Comparison of ENCODE assay signal across 13 cellular contexts in the genomic region with DNA sequence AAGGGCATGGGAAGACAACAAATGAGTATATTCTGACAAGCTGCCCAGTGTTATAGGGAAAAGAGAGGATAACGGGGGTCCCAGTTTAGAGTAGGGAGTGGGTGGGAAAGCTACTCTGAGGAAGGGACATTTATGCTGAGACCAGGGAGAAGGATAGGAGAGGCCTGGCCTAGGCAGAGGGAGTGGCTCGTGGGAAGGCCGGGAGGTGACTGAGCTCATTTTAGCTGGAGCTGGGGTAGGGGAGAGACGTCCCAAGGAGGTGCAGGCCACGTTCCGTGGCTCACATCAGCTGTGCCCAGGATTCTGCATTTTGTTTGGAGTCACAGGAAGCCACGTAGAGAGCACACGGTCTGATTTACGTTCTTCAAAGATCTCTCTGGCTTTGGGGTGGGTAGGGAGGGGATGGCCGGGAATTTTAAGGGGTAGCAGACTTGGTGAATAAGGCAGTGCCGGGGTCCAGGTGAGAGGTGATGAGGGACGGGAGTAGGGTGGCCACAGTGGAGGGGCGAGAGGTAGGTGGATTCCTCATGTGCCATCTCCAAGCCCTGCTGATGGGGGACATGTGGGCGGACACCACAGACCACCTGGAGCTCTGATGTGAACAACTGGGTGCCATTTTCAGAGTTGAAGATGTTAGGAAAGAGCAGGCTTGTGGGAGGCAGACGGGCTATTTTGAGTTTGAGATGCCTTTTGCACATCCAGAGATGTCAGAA. TPM values are rescaled to one million over a fixed set of nuclear protein-coding genes. Genes with fewer than 3 reads are reported as not detected.
DNase-seq lines count a peak whose midpoint lies in the region; ATAC-seq, FAIRE-seq and TF ChIP-seq lines count a peak whose summit lies in the region.
"Had no signal": no experiment of that assay in that cellular context is flagged by ENCODE, and none has a peak within 500 bp of the region (broad histone marks: within the 10 kb centered on the region; RNA-seq: fewer than 3 reads in every experiment).

No MANE protein-coding gene starts in this region.

- TF ChIP-seq CTCF in Panc1 (IDR thresholded peaks at IDR 0.05) (no peak), H1 (IDR thresholded peaks at IDR 0.05; ENCODE audit: control extremely low read depth in 1 of 3, insufficient read depth in 1 of 3, low read depth in 1 of 3, low read length in 3 of 3) (no peak), suprapubic skin (IDR thresholded peaks at IDR 0.05) (no peak)

- ATAC-seq in Panc1: no peak
- no peak for ATAC-seq in GM19397 (IDR thresholded peaks at IDR 0.05; ENCODE audit: unreplicated experiment)
- ATAC-seq: effector memory CD8-positive, alpha-beta T cell; HCT116 had no signal

- H3K14ac ChIP-seq in H1 (ENCODE audit: insufficient read length): no peak overlapping the region

- H2BK120ac ChIP-seq in H1 (replicated peaks; ENCODE audit: low read depth, low read length): no peak overlapping the region

- no peak overlapping the region for H4K8ac ChIP-seq in H1 (ENCODE audit: extremely low read depth, insufficient read depth, low read length)

- H2BK5ac ChIP-seq in H1 (ENCODE audit: low read depth, low read length): no peak overlapping the region

- H2BK15ac ChIP-seq in H1 (ENCODE audit: low read length): no peak overlapping the region

- no peak overlapping the region for H4K91ac ChIP-seq in H1 (replicated peaks; ENCODE audit: insufficient read length, low read length)

- no peak overlapping the region for H3K4ac ChIP-seq in H1 (replicated peaks; ENCODE audit: insufficient read length, low read depth, low read length)

- BruUV-seq in Panc1 (replicated peaks; lab: Mats Ljungman, UMichigan): no TSS peak

- H3K4me3 ChIP-seq in Panc1 (ENCODE audit: low read depth in 2 of 2, low read length in 2 of 2) (no peak overlapping the region), H1 (ENCODE audit: extremely low read depth in 1 of 4, insufficient read depth in 2 of 4, low read depth in 3 of 4, low read length in 4 of 4) (no peak overlapping the region), suprapubic skin (peak overlapping the region; percentile 33)
- H3K4me3 ChIP-seq: SJSA1 had no signal

- in situ Hi-C loops in Panc1 (cut with HindIII; ENCODE audit: low pct_unique_long_range_greater_than_20kb, low sequenced_read_pairs): no loop called here

- H3K4me2 ChIP-seq in H1 (ENCODE audit: insufficient read depth in 1 of 2, low read depth in 2 of 2, low read length in 2 of 2): no peak overlapping the region; a peak in 1 of 4 replicates

- TF ChIP-seq RAD21 in H1 (IDR thresholded peaks at IDR 0.05 in 1 of 2, conservative IDR thresholded peaks at IDR 0.05 in 1 of 2; ENCODE audit: low read depth in 2 of 2, low read length in 2 of 2): no peak

- no peak overlapping the region for H3K56ac ChIP-seq in H1 (replicated peaks; ENCODE audit: insufficient read length, low read depth, low read length)

- no peak for FAIRE-seq in H1 (lab: Jason Lieb, UNC)

- no peak overlapping the region for H4K5ac ChIP-seq in H1 (ENCODE audit: insufficient read length, low read depth, low read length)

- peak overlapping the region; percentile 65 for H3K27ac ChIP-seq in Panc1 (ENCODE audit: low read length)
- no peak overlapping the region for H3K27ac ChIP-seq in H1 (ENCODE audit: low read depth, low read length)
- peak overlapping the region; percentile 52 for H3K27ac ChIP-seq in suprapubic skin
- H3K27ac ChIP-seq: neutrophil, SJSA1 had no signal

- intact Hi-C loops in Panc1 (cut with micrococcal nuclease; ENCODE audit: unreplicated experiment): no loop called here

- no peak overlapping the region for H3K9ac ChIP-seq in H1 (replicated peaks in 1 of 4; ENCODE audit: extremely low read depth in 1 of 4, low read depth in 3 of 4, low read length in 3 of 4)

- H4K20me1 ChIP-seq in H1 (replicated peaks in 1 of 2; ENCODE audit: control insufficient read depth in 1 of 2, insufficient read depth in 2 of 2, low read length in 2 of 2): no peaks in the 10 kb centered on the region

- POLR2A ChIA-PET in Panc1 (lab: Charles Lee): no interaction called here
- POLR2A ChIA-PET in H1 (lab: Charles Lee; ENCODE audit: partially characterized antibody): interaction anchor here (0.9 to 1.7 kb wide), 3 partner anchors 15 to 70 kb away, joined by 4 to 6 read pairs (median 4); a partner anchor contains a TSS

- H2BK20ac ChIP-seq in H1 (ENCODE audit: low read length): peak overlapping the region; percentile 72; the same call in 1 of the 2 replicates

- no peaks in the 10 kb centered on the region for H3K79me1 ChIP-seq in H1 (ENCODE audit: low read depth, low read length)

- peaks cover 45% of the 10 kb centered on the region for H3K4me1 ChIP-seq in Panc1 (ENCODE audit: control insufficient read depth, insufficient read depth, low read length)
- peaks cover 7 to 43% (median 24%) of the 10 kb centered on the region in 4 experiments for H3K4me1 ChIP-seq in H1 (replicated peaks in 1 of 4; ENCODE audit: control insufficient read depth in 3 of 4, insufficient read depth in 4 of 4, low read length in 3 of 4)
- H3K4me1 ChIP-seq in suprapubic skin: peaks cover 24% of the 10 kb centered on the region

- H3K9me3 ChIP-seq in Panc1 (ENCODE audit: control insufficient read depth, insufficient read depth, low read depth, low read length): no peaks in the 10 kb centered on the region
- H3K9me3 ChIP-seq in H1 (ENCODE audit: insufficient read depth in 2 of 2, low read depth in 1 of 2, low read length in 1 of 2): no peaks in the 10 kb centered on the region
- no peaks in the 10 kb centered on the region for H3K9me3 ChIP-seq in suprapubic skin
- H3K9me3 ChIP-seq: neutrophil, SJSA1 had no signal

- H2AFZ ChIP-seq in H1 (ENCODE audit: low read length): no peak overlapping the region

- CTCF ChIA-PET in Panc1 (lab: Charles Lee) (interaction anchor here (0.6 to 1.1 kb wide), 2 partner anchors 38 to 116 kb away, joined by 3 read pairs; no protein-coding TSS in a partner anchor), H1 (lab: Charles Lee; ENCODE audit: partially characterized antibody) (interaction anchor here (0.6 to 2.1 kb wide), 16 partner anchors 8 to 818 kb away, joined by 3 to 9 read pairs (median 4); no protein-coding TSS in a partner anchor)

- peak overlapping the region; percentile 84; the same call in 1 of the 2 replicates for H2BK12ac ChIP-seq in H1 (ENCODE audit: low read depth, low read length)

- no peak overlapping the region for H2AK5ac ChIP-seq in H1 (ENCODE audit: low read depth, low read length)

- H3K36me3 ChIP-seq in Panc1 (ENCODE audit: control insufficient read depth, insufficient read depth, low read length) (peaks cover 4% of the 10 kb centered on the region; the same call in 1 of the 2 replicates), H1 (ENCODE audit: control insufficient read depth in 2 of 4, insufficient read depth in 4 of 4, low read length in 3 of 4) (no peaks in the 10 kb centered on the region), suprapubic skin (no peaks in the 10 kb centered on the region)
- H3K36me3 ChIP-seq: neutrophil, SJSA1 had no signal

- H3K27me3 ChIP-seq in Panc1 (ENCODE audit: control insufficient read depth, insufficient read depth, low read length): no peaks in the 10 kb centered on the region
- H3K27me3 ChIP-seq in H1 (replicated peaks in 1 of 4; ENCODE audit: control insufficient read depth in 3 of 4, extremely low read depth in 1 of 4, insufficient read depth in 3 of 4, low read length in 3 of 4): peaks cover 0 to 2% (median 0%) of the 10 kb centered on the region in 4 experiments; a peak in 1 of 7 replicates
- H3K27me3 ChIP-seq in suprapubic skin: peaks cover 11% of the 10 kb centered on the region
- H3K27me3 ChIP-seq: SJSA1 had no signal

- TF ChIP-seq EP300 in H1 (IDR thresholded peaks at IDR 0.05; ENCODE audit: borderline replicate concordance in 1 of 2, low read depth in 2 of 2, low read length in 2 of 2) (no peak), suprapubic skin (IDR thresholded peaks at IDR 0.05) (no peak)

- 82% methylated on average over 12 of the region's 15 CpGs; no CpG with 5 or more reads in 1 of the 2 experiments for WGBS in H1 (ENCODE audit: extremely low coverage in 1 of 2, insufficient coverage in 1 of 2, insufficient read length in 1 of 2, insufficient replicate concordance in 2 of 2, low coverage in 1 of 2, low lambda C conversion rate in 2 of 2, missing lambda C conversion rate in 1 of 2), 2 experiments
- 80% methylated on average over 15 of the region's 15 CpGs for WGBS in suprapubic skin

- no peak overlapping the region for H3K23ac ChIP-seq in H1 (ENCODE audit: insufficient read length)

- DNase-seq in Panc1 (ENCODE audit: low read depth, low spot score): no peak
- DNase-seq in H1 (ENCODE audit: low read depth in 1 of 2, low spot score in 2 of 2): peak in 1 of 2 experiments; percentile 35
- DNase-seq in mesenteric fat pad (ENCODE audit: low spot score): peak; percentile 69
- DNase-seq in suprapubic skin (ENCODE audit: low spot score in 2 of 2): no peak
- no peak for DNase-seq in NCI-H2081 (lab: John Stamatoyannopoulos, UW)
- no peak for DNase-seq in GOT3 (lab: John Stamatoyannopoulos, UW)
- DNase-seq in activated CD4-positive, alpha-beta T cell treated with anti-CD3 and anti-CD28 coated beads, Interleukin-2, amount 50 U/mL, for 1 hour: no peak
- DNase-seq: effector memory CD8-positive, alpha-beta T cell; substantia nigra had no signal

- H3K23me2 ChIP-seq in H1 (ENCODE audit: low read depth, low read length): no peaks in the 10 kb centered on the region; the same call in 1 of the 2 replicates

- no peak overlapping the region for H3K18ac ChIP-seq in H1 (ENCODE audit: extremely low read depth, low read length)

- H3K79me2 ChIP-seq in H1 (ENCODE audit: control insufficient read depth in 1 of 2, insufficient read depth in 2 of 2, low read length in 2 of 2): no peaks in the 10 kb centered on the region

- TF ChIP-seq POLR2A in H1 (IDR thresholded peaks at IDR 0.05; ENCODE audit: control extremely low read depth in 1 of 2, low read depth in 2 of 2, low read length in 2 of 2) (no peak), suprapubic skin (IDR thresholded peaks at IDR 0.05) (no peak)

RNA-seq across cellular contexts. Expression of a gene that starts 4.7 kb away (rescaled TPM):
- 6.1 TPM for total RNA-seq in Panc1 (2021; ENCODE audit: unreplicated experiment)
- 4.0 TPM for polyA plus RNA-seq in Panc1 (2012; ENCODE audit: insufficient read length)
- 9.7 and 11.2 TPM in 2 replicates for total RNA-seq in H1 (2021; fragmentation: NEBNext Ultra II Directional; extraction: Animal tissue kit (Norgen Biotek cat#: 25700))
- 21.7 and 24.2 TPM in 2 replicates for polyA plus RNA-seq in H1 (2011; rRNA removed)
- 14.3 TPM for polyA plus RNA-seq in H1 (2011; cell fraction: cytosol; rRNA removed)
- polyA plus RNA-seq in H1 (2011; cell fraction: nucleus; rRNA removed): 25.4 TPM
- polyA plus RNA-seq in H1 (2012, experiment 1 of 2): 6.3 to 11.6 TPM (median 10.3 TPM) in 4 replicates
- polyA plus RNA-seq in H1 (2012, experiment 2 of 2): 12.6 TPM
- 11.6 TPM for polyA plus RNA-seq in H1 (2013, experiment 1 of 2)
- polyA plus RNA-seq in H1 (2013, experiment 2 of 2): 12.2 TPM
- 10.0 and 12.2 TPM in 2 replicates for polyA minus RNA-seq in H1 (2011; rRNA and poly(A)+ RNA removed)
- 7.3 TPM for polyA minus RNA-seq in H1 (2011; cell fraction: cytosol; rRNA and poly(A)+ RNA removed)
- polyA minus RNA-seq in H1 (2011; cell fraction: nucleus; rRNA and poly(A)+ RNA removed): 12.3 TPM
- total RNA-seq in mesenteric fat pad: 154 TPM
- total RNA-seq in suprapubic skin: 10 to 100 TPM; 40.1 to 78.5 (median 64.0) TPM

RNA-seq across cellular contexts. Expression of a gene that starts 36.4 kb away (rescaled TPM):
- total RNA-seq in Panc1 (2021; ENCODE audit: unreplicated experiment) (0.18 TPM), mesenteric fat pad (0.39 TPM), suprapubic skin (not detected)
- polyA plus RNA-seq in Panc1 (2012; ENCODE audit: insufficient read length): not detected
- 0.35 and 0.44 TPM in 2 replicates for total RNA-seq in H1 (2021; fragmentation: NEBNext Ultra II Directional; extraction: Animal tissue kit (Norgen Biotek cat#: 25700))
- polyA plus RNA-seq in H1 (2011; rRNA removed): 0.39 and 0.61 TPM in 2 replicates
- polyA plus RNA-seq in H1 (2011; cell fraction: cytosol; rRNA removed): 0.65 TPM
- polyA plus RNA-seq in H1 (2011; cell fraction: nucleus; rRNA removed): 1.2 TPM
- polyA plus RNA-seq in H1 (2012, experiment 1 of 2): 0.29 to 0.44 TPM (median 0.36 TPM) in 3 of 4 replicates, not detected in the other
- 0.21 TPM for polyA plus RNA-seq in H1 (2012, experiment 2 of 2)
- polyA plus RNA-seq in H1 (2013, experiment 1 of 2): 0.22 TPM
- polyA plus RNA-seq in H1 (2013, experiment 2 of 2): 0.33 TPM
- polyA minus RNA-seq in H1 (2011; rRNA and poly(A)+ RNA removed): 0.32 and 0.35 TPM in 2 replicates
- polyA minus RNA-seq in H1 (2011; cell fraction: cytosol; rRNA and poly(A)+ RNA removed): not detected
- polyA minus RNA-seq in H1 (2011; cell fraction: nucleus; rRNA and poly(A)+ RNA removed): not detected
- total RNA-seq: SJSA1 had no signal
